In genomic region chr1:112904831-112905227, GRCh38 we compare ENCODE assay signal across 14 cellular contexts. TPM values are rescaled to one million over a fixed set of nuclear protein-coding genes. Genes with fewer than 3 reads are reported as not detected.
DNase-seq lines count a peak whose midpoint lies in the region; ATAC-seq and TF ChIP-seq lines count a peak whose summit lies in the region.
"Had no signal": no experiment of that assay in that cellular context is flagged by ENCODE, and none has a peak within 500 bp of the region (broad histone marks: within the 10 kb centered on the region; RNA-seq: fewer than 3 reads in every experiment).

No MANE protein-coding gene starts in this region.

- ATAC-seq in CD8-positive, alpha-beta T cell = no peak
- ATAC-seq: activated CD8-positive, alpha-beta T cell treated with anti-CD3 and anti-CD28 coated beads, Interleukin-2, amount 10 ng/mL, durations not matched to agents 7 days and 5 days had no signal

- intact Hi-C loops in esophagus squamous epithelium (cut with DNase I) = no loop called here
- intact Hi-C loops in CD8-positive, alpha-beta T cell (cut with DNase I, micrococcal nuclease) = no loop called here
- intact Hi-C loops in esophagus muscularis mucosa (cut with DNase I) = no loop called here
- intact Hi-C loops in CD14-positive monocyte (cut with micrococcal nuclease) = no loop called here

- no peaks in the 10 kb centered on the region for H3K27me3 ChIP-seq in ACC112 (ENCODE audit: insufficient read depth, low read length)
- H3K27me3 ChIP-seq in esophagus squamous epithelium = no peaks in the 10 kb centered on the region
- no peaks in the 10 kb centered on the region for H3K27me3 ChIP-seq in mucosa of rectum (ENCODE audit: control insufficient read depth in 2 of 2, insufficient read depth in 2 of 2, low read length in 2 of 2)
- no peaks in the 10 kb centered on the region for H3K27me3 ChIP-seq in CD8-positive, alpha-beta T cell (ENCODE audit: insufficient read depth, low read length)
- H3K27me3 ChIP-seq in esophagus muscularis mucosa = no peaks in the 10 kb centered on the region

- peak; percentile 80 for DNase-seq in NCI-H226
- no peak for DNase-seq in esophagus squamous epithelium (lab: John Stamatoyannopoulos, UW)
- no peak for DNase-seq in CD8-positive, alpha-beta T cell
- DNase-seq in OCI-M1 (lab: John Stamatoyannopoulos, UW) = no peak
- no peak for DNase-seq in esophagus muscularis mucosa (ENCODE audit: extremely low spot score)
- DNase-seq in CD14-positive monocyte (ENCODE audit: low spot score) = no peak
- DNase-seq: activated CD8-positive, alpha-beta T cell treated with anti-CD3 and anti-CD28 coated beads, Interleukin-2, amount 10 ng/mL, durations not matched to agents 7 days and 5 days; activated naive CD4-positive, alpha-beta T cell treated with anti-CD3 and anti-CD28 coated beads, Interleukin-2, amount 10 ng/mL, durations not matched to agents 7 days and 5 days; dermis blood vessel endothelial cell; head of caudate nucleus; NCI-H1417 treated with DMSO at 0.1 percent for 48 hours; NCI-H774 had no signal

- POLR2A ChIA-PET in CD8-positive, alpha-beta T cell (lab: Charles Lee) = no interaction called here

- H3K9me3 ChIP-seq in esophagus squamous epithelium (no peaks in the 10 kb centered on the region), mucosa of rectum (ENCODE audit: control insufficient read depth in 2 of 2, low read length in 2 of 2) (no peaks in the 10 kb centered on the region), esophagus muscularis mucosa (no peaks in the 10 kb centered on the region)
- H3K9me3 ChIP-seq in CD8-positive, alpha-beta T cell (ENCODE audit: low read length) = no peaks in the 10 kb centered on the region

- CTCF ChIA-PET in CD8-positive, alpha-beta T cell (lab: Charles Lee) = no interaction called here

- H3K4me1 ChIP-seq in ACC112 (ENCODE audit: control insufficient read depth, insufficient read depth, low read length, unreplicated experiment) = peaks cover 35% of the 10 kb centered on the region
- H3K4me1 ChIP-seq in esophagus squamous epithelium = peaks cover 4 to 35% (median 23%) of the 10 kb centered on the region in 3 donors
- H3K4me1 ChIP-seq in mucosa of rectum (ENCODE audit: control insufficient read depth in 2 of 2, insufficient read depth in 2 of 2, low read length in 2 of 2) = peaks cover 13 to 27% of the 10 kb centered on the region in 2 donors
- H3K4me1 ChIP-seq in CD8-positive, alpha-beta T cell (ENCODE audit: insufficient read depth, low read length) = no peaks in the 10 kb centered on the region
- H3K4me1 ChIP-seq in esophagus muscularis mucosa = peaks cover 4 to 17% (median 11%) of the 10 kb centered on the region in 4 donors

- H3K4me1 Mint-ChIP-seq in CD8-positive, alpha-beta T cell (ENCODE audit: low read depth) = peaks cover 7% of the 10 kb centered on the region
- H3K4me1 Mint-ChIP-seq in CD14-positive monocyte = peaks cover 16% of the 10 kb centered on the region

- no peak overlapping the region for H3K27ac Mint-ChIP-seq in CD8-positive, alpha-beta T cell
- H3K27ac Mint-ChIP-seq in CD14-positive monocyte = no peak overlapping the region
- H3K27ac Mint-ChIP-seq: activated CD8-positive, alpha-beta T cell treated with anti-CD3 and anti-CD28 coated beads, Interleukin-2, amount 10 ng/mL, durations not matched to agents 7 days and 5 days had no signal

- TF ChIP-seq POLR2A in esophagus squamous epithelium (IDR thresholded peaks at IDR 0.05) = no peak
- no peak for TF ChIP-seq POLR2A in esophagus muscularis mucosa (IDR thresholded peaks at IDR 0.05; ENCODE audit: low read depth)

- H2AFZ ChIP-seq in ACC112 (ENCODE audit: low read length, unreplicated experiment) = no peak overlapping the region

- H3K4me3 Mint-ChIP-seq in CD8-positive, alpha-beta T cell = no peak overlapping the region
- no peak overlapping the region for H3K4me3 Mint-ChIP-seq in CD14-positive monocyte
- H3K4me3 Mint-ChIP-seq: activated CD8-positive, alpha-beta T cell treated with anti-CD3 and anti-CD28 coated beads, Interleukin-2, amount 10 ng/mL, durations not matched to agents 7 days and 5 days; activated naive CD4-positive, alpha-beta T cell treated with anti-CD3 and anti-CD28 coated beads, Interleukin-2, amount 10 ng/mL, durations not matched to agents 7 days and 5 days had no signal

- H3K36me3 ChIP-seq in ACC112 (ENCODE audit: insufficient read depth, low read length) (no peaks in the 10 kb centered on the region), esophagus squamous epithelium (no peaks in the 10 kb centered on the region), mucosa of rectum (ENCODE audit: control insufficient read depth in 2 of 2, insufficient read depth in 2 of 2, low read length in 2 of 2) (no peaks in the 10 kb centered on the region), esophagus muscularis mucosa (no peaks in the 10 kb centered on the region)
- no peaks in the 10 kb centered on the region for H3K36me3 ChIP-seq in CD8-positive, alpha-beta T cell (ENCODE audit: insufficient read depth, low read length)

- TF ChIP-seq EP300 in esophagus muscularis mucosa (IDR thresholded peaks at IDR 0.05) = no peak

- H3K27ac ChIP-seq in ACC112 (ENCODE audit: low read depth, low read length) (peak overlapping the region; percentile 44; the same call in 1 of the 2 replicates), esophagus squamous epithelium (peak overlapping the region; percentile 3 to 63 (median 42)), mucosa of rectum (ENCODE audit: low read depth in 2 of 2, low read length in 2 of 2) (peak overlapping the region; percentile 81 to 88), esophagus muscularis mucosa (replicated peaks in 1 of 4) (no peak overlapping the region)
- no peak overlapping the region for H3K27ac ChIP-seq in CD8-positive, alpha-beta T cell (ENCODE audit: low read depth, low read length)

- H3K79me2 ChIP-seq in ACC112 (ENCODE audit: control insufficient read depth, insufficient read depth, low read length, unreplicated experiment) = no peaks in the 10 kb centered on the region

- WGBS in esophagus squamous epithelium, 2 donors = 47 to 53% methylated on average over 4 of the region's 4 CpGs
- WGBS in esophagus muscularis mucosa = 77% methylated on average over 4 of the region's 4 CpGs

- no peaks in the 10 kb centered on the region for H3K36me3 Mint-ChIP-seq in CD8-positive, alpha-beta T cell
- H3K36me3 Mint-ChIP-seq in CD14-positive monocyte = peaks cover 0 to 3% of the 10 kb centered on the region in 2 donors

- no peak overlapping the region for H3K4me3 ChIP-seq in ACC112 (ENCODE audit: low read depth, low read length)
- no peak overlapping the region for H3K4me3 ChIP-seq in esophagus squamous epithelium
- H3K4me3 ChIP-seq in mucosa of rectum (ENCODE audit: low read length in 2 of 2) = no peak overlapping the region
- H3K4me3 ChIP-seq in CD8-positive, alpha-beta T cell (ENCODE audit: low read depth, low read length) = no peak overlapping the region
- H3K4me3 ChIP-seq in esophagus muscularis mucosa = no peak overlapping the region

- TF ChIP-seq CTCF in esophagus squamous epithelium (IDR thresholded peaks at IDR 0.05) = no peak
- no peak for TF ChIP-seq CTCF in CD8-positive, alpha-beta T cell (IDR thresholded peaks at IDR 0.05)
- TF ChIP-seq CTCF in esophagus muscularis mucosa (IDR thresholded peaks at IDR 0.05) = no peak
- no peak for TF ChIP-seq CTCF in CD14-positive monocyte (IDR thresholded peaks at IDR 0.05)

- no peaks in the 10 kb centered on the region for H3K9me3 Mint-ChIP-seq in CD8-positive, alpha-beta T cell
- no peaks in the 10 kb centered on the region for H3K9me3 Mint-ChIP-seq in CD14-positive monocyte
- H3K9me3 Mint-ChIP-seq: activated naive CD4-positive, alpha-beta T cell treated with anti-CD3 and anti-CD28 coated beads, Interleukin-2, amount 10 ng/mL, durations not matched to agents 7 days and 5 days had no signal

- no peaks in the 10 kb centered on the region for H3K27me3 Mint-ChIP-seq in CD8-positive, alpha-beta T cell (ENCODE audit: low read depth)
- peaks cover 0 to 3% (median 0%) of the 10 kb centered on the region in 3 donors for H3K27me3 Mint-ChIP-seq in CD14-positive monocyte (ENCODE audit: low read depth in 3 of 3)
- H3K27me3 Mint-ChIP-seq: activated naive CD4-positive, alpha-beta T cell treated with anti-CD3 and anti-CD28 coated beads, Interleukin-2, amount 10 ng/mL, durations not matched to agents 7 days and 5 days had no signal

- H3K9ac ChIP-seq in mucosa of rectum (ENCODE audit: low read depth in 1 of 2, low read length in 2 of 2) = no peak overlapping the region

RNA-seq across cellular contexts. Expression of gene SLC16A1, which starts 51.2 kb away (rescaled TPM):
- 10 to 100 TPM; 19.1 to 80.3 (median 57.9) TPM for total RNA-seq in esophagus squamous epithelium
- 10 to 100 TPM; 34.0 to 34.1 TPM for total RNA-seq in CD8-positive, alpha-beta T cell
- 10 to 100 TPM; 29.9 to 40.1 (median 33.7) TPM for total RNA-seq in esophagus muscularis mucosa
- polyA plus RNA-seq in CD14-positive monocyte = 10 to 100 TPM; 10.3 to 13.1 TPM

Comparison
In these comparisons a context has a peak if more than half of its experiments do, and no peak if none do; other contexts are left out.
1. H3K27ac ChIP-seq: peak in ACC112 (single experiment), esophagus squamous epithelium (4 of 4) and mucosa of rectum (2 of 2); none in CD8-positive, alpha-beta T cell (single experiment) and esophagus muscularis mucosa (0 of 4).